Comparison of ENCODE assay signal across 17 cellular contexts in genomic region chr13:112720251-112720650, GRCh38.
"Had no signal": no experiment of that assay in that cellular context is flagged by ENCODE, and none has a peak within 500 bp of the region (broad histone marks: within the 10 kb centered on the region; RNA-seq: fewer than 3 reads in every experiment).

No MANE protein-coding gene starts in this region.

- H3K9me3 Mint-ChIP-seq: activated CD4-positive, alpha-beta memory T cell treated with anti-CD3 and anti-CD28 coated beads, Interleukin-2, amount 10 ng/mL, durations not matched to agents 7 days and 5 days; activated naive CD4-positive, alpha-beta T cell treated with anti-CD3 and anti-CD28 coated beads, Interleukin-2, amount 50 U/mL, for 72 hours; activated T-cell treated with anti-CD3 and anti-CD28 coated beads, Interleukin-2, amount 50 U/mL, for 24 hours; naive B cell had no signal

- H3K27me3 ChIP-seq: colonic mucosa, esophagus squamous epithelium, heart left ventricle, pancreas, stomach, testis had no signal

- H3K4me3 ChIP-seq: colonic mucosa, esophagus squamous epithelium, heart left ventricle, pancreas, stomach, testis had no signal

- H3K9me3 ChIP-seq: colonic mucosa, esophagus squamous epithelium, heart left ventricle, pancreas, stomach, testis had no signal

- ATAC-seq: activated naive CD4-positive, alpha-beta T cell treated with anti-CD3 and anti-CD28 coated beads, Interleukin-2, amount 50 U/mL, for 72 hours; heart left ventricle; left colon; pancreas had no signal

- H3K27ac Mint-ChIP-seq: activated CD4-positive, alpha-beta memory T cell treated with anti-CD3 and anti-CD28 coated beads, Interleukin-2, amount 10 ng/mL, durations not matched to agents 7 days and 5 days; activated T-cell treated with anti-CD3 and anti-CD28 coated beads, Interleukin-2, amount 50 U/mL, for 24 hours; naive B cell had no signal

- H3K4me1 ChIP-seq: colonic mucosa had no signal

- H3K36me3 ChIP-seq: colonic mucosa, esophagus squamous epithelium, pancreas, stomach had no signal

- DNase-seq: activated CD4-positive, alpha-beta memory T cell treated with anti-CD3 and anti-CD28 coated beads, Interleukin-2, amount 10 ng/mL, durations not matched to agents 7 days and 5 days; activated CD4-positive, alpha-beta T cell treated with anti-CD3 and anti-CD28 coated beads for 4 hours; activated T-cell treated with anti-CD3 and anti-CD28 coated beads, Interleukin-2, amount 50 U/mL, for 24 hours; central memory CD4-positive, alpha-beta T cell; colonic mucosa; esophagus squamous epithelium; left colon; naive B cell; pancreas; retina; stimulated activated CD4-positive, alpha-beta T cell treated with anti-CD3 and anti-CD28 coated beads, Interleukin-4, amount 100 ng/mL, for 4 hours; stimulated activated CD8-positive, alpha-beta memory T cell treated with anti-CD3 and anti-CD28 coated beads, Interleukin-4, amount 100 ng/mL, for 48 hours; stomach; T-helper 2 cell; testis had no signal

- H3K27me3 Mint-ChIP-seq: activated CD4-positive, alpha-beta memory T cell treated with anti-CD3 and anti-CD28 coated beads, Interleukin-2, amount 10 ng/mL, durations not matched to agents 7 days and 5 days; activated T-cell treated with anti-CD3 and anti-CD28 coated beads, Interleukin-2, amount 50 U/mL, for 24 hours had no signal

- H3K4me3 Mint-ChIP-seq: activated CD4-positive, alpha-beta memory T cell treated with anti-CD3 and anti-CD28 coated beads, Interleukin-2, amount 10 ng/mL, durations not matched to agents 7 days and 5 days; activated T-cell treated with anti-CD3 and anti-CD28 coated beads, Interleukin-2, amount 50 U/mL, for 24 hours; naive B cell had no signal

- H3K36me3 Mint-ChIP-seq: activated naive CD4-positive, alpha-beta T cell treated with anti-CD3 and anti-CD28 coated beads, Interleukin-2, amount 50 U/mL, for 72 hours had no signal

- H3K27ac ChIP-seq: colonic mucosa had no signal
